ENCODE assay signal across 22 cellular contexts in the genomic region with DNA sequence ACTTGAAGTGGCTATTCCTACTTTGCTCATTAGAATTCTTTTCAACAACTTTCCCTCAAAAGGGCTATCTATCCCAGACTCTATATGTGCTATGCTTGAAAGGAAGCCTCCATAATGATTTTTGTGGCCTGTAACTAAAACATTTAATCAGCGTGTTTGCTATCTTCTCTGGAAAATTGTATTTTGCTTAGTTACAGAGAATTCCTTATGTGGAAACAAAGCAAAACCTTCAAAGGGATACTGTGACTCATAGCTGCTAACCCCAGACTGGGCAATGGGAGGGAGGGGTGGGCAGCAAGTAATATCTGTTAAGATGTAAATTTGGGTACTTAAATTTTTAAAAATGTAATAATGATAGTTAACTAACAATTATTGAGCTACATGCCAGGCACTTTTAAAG. TPM values are rescaled to one million over a fixed set of nuclear protein-coding genes. Genes with fewer than 3 reads are reported as not detected.
A peak's percentile ranks its signal among the peaks of the same experiment; 100 is the strongest.
DNase-seq lines count a peak whose midpoint lies in the region; TF ChIP-seq lines count a peak whose summit lies in the region.
"Had no signal": no experiment of that assay in that cellular context is flagged by ENCODE, and none has a peak within 500 bp of the region (broad histone marks: within the 10 kb centered on the region; RNA-seq: fewer than 3 reads in every experiment).

No MANE protein-coding gene starts in this region.

- H3K9me3 ChIP-seq in HUES64 (ENCODE audit: insufficient read depth, low read depth, low read length) (no peaks in the 10 kb centered on the region), testis (no peaks in the 10 kb centered on the region), stomach (no peaks in the 10 kb centered on the region)
- H3K9me3 ChIP-seq: HAP-1 had no signal

- peaks cover 11% of the 10 kb centered on the region for H3K4me1 ChIP-seq in HUES64 (ENCODE audit: insufficient read depth, low read length)
- H3K4me1 ChIP-seq in testis, result no peaks in the 10 kb centered on the region
- H3K4me1 ChIP-seq in stomach, result peaks cover 0 to 16% (median 2%) of the 10 kb centered on the region in 4 donors

- no peak for TF ChIP-seq EP300 in stomach (IDR thresholded peaks at IDR 0.05)

- H3K27me3 ChIP-seq in HUES64 (ENCODE audit: insufficient read depth, low read length), result no peaks in the 10 kb centered on the region
- no peaks in the 10 kb centered on the region for H3K27me3 ChIP-seq in testis
- no peaks in the 10 kb centered on the region for H3K27me3 ChIP-seq in stomach

- no peak overlapping the region; the same call in 1 of the 2 replicates for H3K9ac ChIP-seq in HUES64 (ENCODE audit: low read depth, low read length)
- H3K9ac ChIP-seq: BLaER1 treated with 17β-estradiol and CSF1 and Interleukin-3, amounts not matched to agents 10 nM and 100 nM had no signal

- 50% methylated on average over 1 of the region's 1 CpG for WGBS in HUES64
- 81 to 91% methylated on average over 1 of the region's 1 CpG for WGBS in testis, 2 donors
- 77 to 93% (median 85%) methylated on average over 1 of the region's 1 CpG for WGBS in stomach, 5 donors

- in situ Hi-C loops in astrocyte of the spinal cord (cut with HindIII; ENCODE audit: low sequenced_read_pairs), result no loop called here

- intact Hi-C loops in testis (cut with DNase I; ENCODE audit: low total_unique reads), result no loop called here
- intact Hi-C loops in stomach (cut with DNase I; ENCODE audit: low total_unique reads), result no loop called here

- no peaks in the 10 kb centered on the region for H3K36me3 ChIP-seq in HUES64 (ENCODE audit: insufficient read depth, low read length)
- no peaks in the 10 kb centered on the region for H3K36me3 ChIP-seq in testis (ENCODE audit: low read depth, missing control alignments)
- no peaks in the 10 kb centered on the region for H3K36me3 ChIP-seq in stomach
- H3K36me3 ChIP-seq: BLaER1 treated with 17β-estradiol and CSF1 and Interleukin-3, amounts not matched to agents 10 nM and 100 nM; HAP-1 had no signal

- TF ChIP-seq CTCF in astrocyte of the spinal cord (IDR thresholded peaks at IDR 0.05; ENCODE audit: low read depth, low read length) (no peak), testis (IDR thresholded peaks at IDR 0.05) (no peak), stomach (IDR thresholded peaks at IDR 0.05) (no peak)

- DNase-seq in COLO829 (ENCODE audit: low spot score), result peak; percentile 2
- DNase-seq in astrocyte of the spinal cord (ENCODE audit: low read depth, low spot score), result peak; percentile 58
- DNase-seq in iris pigment epithelial cell (ENCODE audit: low read depth), result peak; percentile 4
- no peak for DNase-seq in cerebellum (ENCODE audit: low spot score)
- no peak for DNase-seq in testis
- no peak for DNase-seq in ureter (ENCODE audit: low spot score)
- no peak for DNase-seq in stomach
- DNase-seq: CD8-positive, alpha-beta memory T cell; DMS 273 treated with DMSO at 0.1 percent for 48 hours; NCI-H1436; NCI-H2029 treated with DMSO at 0.1 percent for 48 hours; NCI-H2171 treated with DMSO at 0.1 percent for 48 hours; NCI-H748 treated with DMSO at 0.1 percent for 48 hours; OCI-M1; RPMI8226 had no signal

- TF ChIP-seq POLR2A in testis (IDR thresholded peaks at IDR 0.05) (no peak), stomach (IDR thresholded peaks at IDR 0.05) (no peak)

- H3K4me3 ChIP-seq in HUES64 (ENCODE audit: low read length) (no peak overlapping the region), astrocyte of the spinal cord (ENCODE audit: low read depth, low read length) (no peak overlapping the region), testis (no peak overlapping the region), stomach (no peak overlapping the region)
- H3K4me3 ChIP-seq: BLaER1 treated with 17β-estradiol and CSF1 and Interleukin-3, amounts not matched to agents 10 nM and 100 nM; HAP-1; K562 had no signal

- H3K27ac ChIP-seq in HUES64 (ENCODE audit: low read depth, low read length), result peak overlapping the region; percentile 62
- H3K27ac ChIP-seq in testis, result no peak overlapping the region
- H3K27ac ChIP-seq in stomach, result no peak overlapping the region
- H3K27ac ChIP-seq: BLaER1 treated with 17β-estradiol and CSF1 and Interleukin-3, amounts not matched to agents 10 nM and 100 nM had no signal

RNA-seq across cellular contexts. Expression of a gene that starts 3.7 kb away (rescaled TPM):
- 12.8 TPM for polyA plus RNA-seq in HUES64 (2013, experiment 1 of 2)
- polyA plus RNA-seq in HUES64 (2013, experiment 2 of 2), result 13.6 TPM
- 22.5 TPM for total RNA-seq in cerebellum
- total RNA-seq in testis, result 10 to 100 TPM; 15.2 to 19.2 TPM
- polyA plus RNA-seq in testis (ENCODE audit: insufficient read depth, low read depth, low replicate concordance), result 16.8 TPM
- total RNA-seq in ureter, result 13.6 TPM
- 10 to 100 TPM in 2 of 5 donors, 1 to 10 TPM in 3; 1.2 to 19.3 (median 1.8) TPM for total RNA-seq in stomach
- polyA plus RNA-seq in stomach, result 10 to 100 TPM in 2 of 3 donors, 1 to 10 TPM in 1; 7.4 to 14.6 (median 11.2) TPM

RNA-seq across cellular contexts. Expression of a gene that starts 42.1 kb away (rescaled TPM):
- not detected for polyA plus RNA-seq in HUES64 (2013, experiment 1 of 2)
- not detected for polyA plus RNA-seq in HUES64 (2013, experiment 2 of 2)
- total RNA-seq in cerebellum, result not detected
- total RNA-seq in testis, result under 1 TPM; 0.50 to 0.55 TPM
- not detected for polyA plus RNA-seq in testis (ENCODE audit: insufficient read depth, low read depth, low replicate concordance)
- not detected for total RNA-seq in ureter
- under 1 TPM in 1 of 5 donors, not detected in 4; 0.55 TPM for total RNA-seq in stomach
- not detected for polyA plus RNA-seq in stomach
- total RNA-seq: CD8-positive, alpha-beta memory T cell; Daoy; HT1080; K562; NCI-H460 had no signal
- polyA plus RNA-seq: CD8-positive, alpha-beta memory T cell; K562 had no signal

RNA-seq across cellular contexts. Expression of a gene that starts 58.4 kb away (rescaled TPM):
- 22.2 TPM for polyA plus RNA-seq in HUES64 (2013, experiment 1 of 2)
- polyA plus RNA-seq in HUES64 (2013, experiment 2 of 2), result 25.1 TPM
- total RNA-seq in cerebellum (22.8 TPM), testis (10 to 100 TPM; 14.1 to 18.0 TPM), ureter (17.5 TPM), stomach (100 to 1,000 TPM in 1 of 5 donors, 10 to 100 TPM in 1, 1 to 10 TPM in 2, not detected in 1; 4.5 to 131 (median 16.3) TPM)
- polyA plus RNA-seq in testis (ENCODE audit: insufficient read depth, low read depth, low replicate concordance) (13.7 TPM), stomach (100 to 1,000 TPM in 1 of 3 donors, 10 to 100 TPM in 2; 19.9 to 107 (median 29.9) TPM)

Comparison
In these comparisons a context has a peak if more than half of its experiments do, and no peak if none do; other contexts are left out.
1. DNase-seq: peak in COLO829 (single experiment), astrocyte of the spinal cord (single experiment) and iris pigment epithelial cell (single experiment); none in cerebellum (single experiment), testis (single experiment), ureter (single experiment) and stomach (single experiment).